ENCODE assay signal across 8 cellular contexts in genomic region chr11:106156290-106156937, GRCh38.
A peak's percentile ranks its signal among the peaks of the same experiment; 100 is the strongest.
DNase-seq lines count a peak whose midpoint lies in the region; ATAC-seq, FAIRE-seq and TF ChIP-seq lines count a peak whose summit lies in the region.

No MANE protein-coding gene starts in this region.

- FAIRE-seq in GM18507 (lab: Jason Lieb, UNC) = peak; percentile 77

- peak; percentile 60 for ATAC-seq in HG03280 (IDR thresholded peaks at IDR 0.05; ENCODE audit: unreplicated experiment)
- no peak for ATAC-seq in GM21723 (IDR thresholded peaks at IDR 0.05; ENCODE audit: unreplicated experiment)

- no peak overlapping the region for H3K4me3 ChIP-seq in AG10803 (ENCODE audit: low read length)

- peak; percentile 77 for DNase-seq in AG10803 (ENCODE audit: low read depth)
- no peak for DNase-seq in GM18507 (ENCODE audit: extremely low spot score, insufficient read length, low read depth)
- DNase-seq in RKO (ENCODE audit: low spot score) = peak; percentile 65
- peak; percentile 90 for DNase-seq in fibroblast of peridontal ligament (ENCODE audit: extremely low read depth)
- peak; percentile 56 for DNase-seq in putamen (ENCODE audit: low spot score)
- no peak for DNase-seq in GOT3 (lab: John Stamatoyannopoulos, UW)

- TF ChIP-seq CTCF in AG10803 (conservative IDR thresholded peaks at IDR 0.05; ENCODE audit: low read length) = peak; percentile 70

Comparison
In these comparisons a context has a peak if more than half of its experiments do, and no peak if none do; other contexts are left out.
1. DNase-seq: peak in AG10803 (single experiment), RKO (single experiment), fibroblast of peridontal ligament (single experiment) and putamen (single experiment); none in GM18507 (single experiment) and GOT3 (single experiment).